Comparison of ENCODE assay signal across 19 cellular contexts in genomic region chr11:13038366-13038765, GRCh38. TPM values are rescaled to one million over a fixed set of nuclear protein-coding genes. Genes with fewer than 3 reads are reported as not detected.
"Had no signal": no experiment of that assay in that cellular context is flagged by ENCODE, and none has a peak within 500 bp of the region (broad histone marks: within the 10 kb centered on the region; RNA-seq: fewer than 3 reads in every experiment).

No MANE protein-coding gene starts in this region.

- H3K27ac ChIP-seq: adrenal gland, right atrium auricular region, VCaP had no signal

- H3K36me3 ChIP-seq: adrenal gland, right atrium auricular region had no signal

- H3K4me1 ChIP-seq: adrenal gland, right atrium auricular region had no signal

- H3K27me3 ChIP-seq: right atrium auricular region had no signal

- FAIRE-seq: endometrium, frontal cortex, small intestine had no signal

- DNase-seq: activated CD4-positive, alpha-beta memory T cell treated with anti-CD3 and anti-CD28 coated beads for 36 hours; activated CD4-positive, alpha-beta T cell treated with anti-CD3 and anti-CD28 coated beads for 36 hours; activated CD8-positive, alpha-beta memory T cell treated with anti-CD3 and anti-CD28 coated beads, Interleukin-2, amount 10 ng/mL, durations not matched to agents 7 days and 5 days; activated effector memory CD4-positive, alpha-beta T cell treated with anti-CD3 and anti-CD28 coated beads, Interleukin-2, amount 50 U/mL, for 16 hours; activated T-cell treated with anti-CD3 and anti-CD28 coated beads, Interleukin-2, amount 50 U/mL, for 4 hours; adrenal gland; dorsolateral prefrontal cortex; immature natural killer cell; nucleus accumbens; posterior cingulate gyrus; small intestine; stimulated activated CD4-positive, alpha-beta T cell treated with anti-CD3 and anti-CD28 coated beads, Interleukin-4, amount 100 ng/mL, for 4 hours; stimulated activated CD8-positive, alpha-beta memory T cell treated with anti-CD3 and anti-CD28 coated beads, Interleukin-4, amount 100 ng/mL, for 48 hours; stimulated activated naive CD8-positive, alpha-beta T cell treated with anti-CD3 and anti-CD28 coated beads, Interleukin-15, Interleukin-2, amounts not matched to agents 100 U/mL and 50 U/mL, for 24 hours; T1000 had no signal

- H3K9me3 ChIP-seq: adrenal gland, right atrium auricular region had no signal

- ATAC-seq: activated CD4-positive, alpha-beta T cell treated with anti-CD3 and anti-CD28 coated beads for 36 hours; activated CD8-positive, alpha-beta memory T cell treated with anti-CD3 and anti-CD28 coated beads, Interleukin-2, amount 10 ng/mL, durations not matched to agents 7 days and 5 days; activated T-cell treated with anti-CD3 and anti-CD28 coated beads, Interleukin-2, amount 50 U/mL, for 4 hours; stimulated activated naive CD8-positive, alpha-beta T cell treated with anti-CD3 and anti-CD28 coated beads, Interleukin-15, Interleukin-2, amounts not matched to agents 100 U/mL and 50 U/mL, for 24 hours had no signal

- H3K4me3 ChIP-seq: adrenal gland, dorsolateral prefrontal cortex, right atrium auricular region had no signal

RNA-seq across cellular contexts. Expression of gene RASSF10, which starts 29.2 kb away (rescaled TPM):
- total RNA-seq: activated CD4-positive, alpha-beta memory T cell treated with anti-CD3 and anti-CD28 coated beads for 36 hours; activated CD4-positive, alpha-beta T cell treated with anti-CD3 and anti-CD28 coated beads for 36 hours; activated CD8-positive, alpha-beta memory T cell treated with anti-CD3 and anti-CD28 coated beads, Interleukin-2, amount 10 ng/mL, durations not matched to agents 7 days and 5 days; activated T-cell treated with anti-CD3 and anti-CD28 coated beads, Interleukin-2, amount 50 U/mL, for 4 hours; adrenal gland had no signal
